ENCODE assay signal across 9 cellular contexts in the genomic region with DNA sequence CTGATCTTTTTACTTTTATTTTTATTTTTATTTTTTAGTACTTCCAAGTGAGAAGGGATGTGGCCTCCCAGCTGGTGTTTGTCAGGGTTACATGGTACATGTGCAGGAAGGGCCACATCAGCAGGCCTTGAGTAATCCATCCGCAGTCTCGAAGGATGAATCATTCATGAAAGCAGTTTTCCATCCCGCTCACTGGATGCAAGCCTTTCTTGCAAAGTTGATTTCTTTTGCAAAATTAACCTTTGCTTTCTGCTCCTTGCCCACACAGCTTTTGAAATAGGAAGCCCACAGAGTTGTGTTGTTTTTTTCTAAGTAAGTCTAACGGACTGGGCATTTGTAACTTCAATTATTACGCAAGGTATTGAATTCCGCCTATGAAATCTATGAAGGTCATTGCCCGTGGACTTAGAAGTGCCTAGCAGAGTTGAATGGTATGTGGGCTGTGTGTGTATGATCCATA.
A peak's percentile ranks its signal among the peaks of the same experiment; 100 is the strongest.
DNase-seq lines count a peak whose midpoint lies in the region; ATAC-seq lines count a peak whose summit lies in the region.
"Had no signal": no experiment of that assay in that cellular context is flagged by ENCODE, and none has a peak within 500 bp of the region (broad histone marks: within the 10 kb centered on the region; RNA-seq: fewer than 3 reads in every experiment).

No MANE protein-coding gene starts in this region.

- peak; percentile 88 for ATAC-seq in stimulated activated naive CD8-positive, alpha-beta T cell treated with anti-CD3 and anti-CD28 coated beads, Interleukin-15, Interleukin-2, amounts not matched to agents 100 U/mL and 50 U/mL, for 24 hours
- no peak for ATAC-seq in stimulated activated naive CD8-positive, alpha-beta T cell treated with anti-CD3 and anti-CD28 coated beads, Interleukin-15, amount 100 ng/mL, for 72 hours
- no peak for ATAC-seq in GM18868 (IDR thresholded peaks at IDR 0.05; ENCODE audit: unreplicated experiment)
- no peak for ATAC-seq in GM21515 (IDR thresholded peaks at IDR 0.05; ENCODE audit: unreplicated experiment)

- DNase-seq in stimulated activated naive CD8-positive, alpha-beta T cell treated with anti-CD3 and anti-CD28 coated beads, Interleukin-15, Interleukin-2, amounts not matched to agents 100 U/mL and 50 U/mL, for 24 hours, result no peak
- DNase-seq in stimulated activated naive CD8-positive, alpha-beta T cell treated with anti-CD3 and anti-CD28 coated beads, Interleukin-15, amount 100 ng/mL, for 72 hours, result no peak
- DNase-seq in amniotic stem cell (lab: John Stamatoyannopoulos, UW) (peak; percentile 88), left kidney (ENCODE audit: low read depth, low spot score) (peak; percentile 65), NCI-H345 treated with DMSO at 0.1 percent for 48 hours (lab: John Stamatoyannopoulos, UW; ENCODE audit: unreplicated experiment) (no peak), DMS79 treated with DMSO at 0.1 percent for 48 hours (lab: John Stamatoyannopoulos, UW) (no peak)
- DNase-seq: activated naive CD8-positive, alpha-beta T cell treated with anti-CD3 and anti-CD28 coated beads, Interleukin-2, amount 10 ng/mL, durations not matched to agents 7 days and 5 days had no signal

- peaks cover 17 to 27% of the 10 kb centered on the region in 2 donors for H3K9me3 Mint-ChIP-seq in stimulated activated naive CD8-positive, alpha-beta T cell treated with anti-CD3 and anti-CD28 coated beads, Interleukin-15, amount 100 ng/mL, for 72 hours

- H3K27ac Mint-ChIP-seq in stimulated activated naive CD8-positive, alpha-beta T cell treated with anti-CD3 and anti-CD28 coated beads, Interleukin-15, amount 100 ng/mL, for 72 hours, result no peak overlapping the region
- H3K27ac Mint-ChIP-seq: activated naive CD8-positive, alpha-beta T cell treated with anti-CD3 and anti-CD28 coated beads, Interleukin-2, amount 10 ng/mL, durations not matched to agents 7 days and 5 days had no signal

- no peak overlapping the region for H3K4me3 Mint-ChIP-seq in stimulated activated naive CD8-positive, alpha-beta T cell treated with anti-CD3 and anti-CD28 coated beads, Interleukin-15, amount 100 ng/mL, for 72 hours
- H3K4me3 Mint-ChIP-seq: activated naive CD8-positive, alpha-beta T cell treated with anti-CD3 and anti-CD28 coated beads, Interleukin-2, amount 10 ng/mL, durations not matched to agents 7 days and 5 days had no signal

- H3K27me3 Mint-ChIP-seq in stimulated activated naive CD8-positive, alpha-beta T cell treated with anti-CD3 and anti-CD28 coated beads, Interleukin-15, amount 100 ng/mL, for 72 hours, result no peaks in the 10 kb centered on the region
- H3K27me3 Mint-ChIP-seq: activated naive CD8-positive, alpha-beta T cell treated with anti-CD3 and anti-CD28 coated beads, Interleukin-2, amount 10 ng/mL, durations not matched to agents 7 days and 5 days had no signal

- peaks cover 45% of the 10 kb centered on the region for H3K4me1 Mint-ChIP-seq in stimulated activated naive CD8-positive, alpha-beta T cell treated with anti-CD3 and anti-CD28 coated beads, Interleukin-15, amount 100 ng/mL, for 72 hours

Comparison
In these comparisons a context has a peak if more than half of its experiments do, and no peak if none do; other contexts are left out.
1. DNase-seq: peak in amniotic stem cell (single experiment) and left kidney (single experiment); none in stimulated activated naive CD8-positive, alpha-beta T cell treated with anti-CD3 and anti-CD28 coated beads, Interleukin-15, Interleukin-2, amounts not matched to agents 100 U/mL and 50 U/mL, for 24 hours (single experiment), stimulated activated naive CD8-positive, alpha-beta T cell treated with anti-CD3 and anti-CD28 coated beads, Interleukin-15, amount 100 ng/mL, for 72 hours (0 of 2), NCI-H345 treated with DMSO at 0.1 percent for 48 hours (single experiment) and DMS79 treated with DMSO at 0.1 percent for 48 hours (single experiment).